Comparison of ENCODE assay signal across 18 cellular contexts in the genomic region with DNA sequence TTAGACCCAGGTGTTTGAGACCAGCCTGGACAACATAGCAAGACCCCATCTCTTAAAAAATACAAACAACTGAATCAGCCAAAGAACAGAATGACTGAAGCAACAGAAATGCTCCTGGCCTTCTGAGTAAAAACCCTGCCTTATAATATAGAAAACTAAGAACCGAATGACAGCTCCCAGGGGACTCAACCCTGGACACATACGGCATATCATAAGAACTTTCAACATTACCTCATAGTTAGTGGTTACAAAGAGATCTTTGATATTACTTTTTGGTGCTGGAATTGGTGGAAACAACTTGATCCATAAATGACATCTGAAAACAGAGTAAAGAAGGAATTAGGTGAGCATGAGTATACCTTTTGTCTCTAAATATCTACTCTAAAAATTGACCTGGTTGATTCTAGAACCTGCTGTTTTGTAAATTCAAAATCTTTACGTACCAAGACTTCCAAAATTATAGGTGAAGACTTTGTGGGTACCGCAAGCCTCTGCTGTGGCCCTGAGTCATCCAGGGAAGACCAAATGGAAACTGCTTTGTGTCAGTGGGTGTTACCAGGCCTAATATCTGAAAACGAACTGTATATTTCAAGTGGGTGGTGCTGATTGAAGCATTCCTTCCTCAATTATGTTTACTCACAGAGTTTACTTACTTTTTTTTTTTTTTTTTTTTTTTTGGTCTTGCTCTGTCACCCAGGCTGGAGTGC. TPM values are rescaled to one million over a fixed set of nuclear protein-coding genes. Genes with fewer than 3 reads are reported as not detected.
A peak's percentile ranks its signal among the peaks of the same experiment; 100 is the strongest.
DNase-seq lines count a peak whose midpoint lies in the region; ATAC-seq and TF ChIP-seq lines count a peak whose summit lies in the region.
"Had no signal": no experiment of that assay in that cellular context is flagged by ENCODE, and none has a peak within 500 bp of the region (broad histone marks: within the 10 kb centered on the region; RNA-seq: fewer than 3 reads in every experiment).

No MANE protein-coding gene starts in this region.

- TF ChIP-seq CTCF in mucosa of descending colon (IDR thresholded peaks at IDR 0.05) (no peak), transverse colon (IDR thresholded peaks at IDR 0.05) (no peak)

- DNase-seq in anterior cingulate cortex (lab: John Stamatoyannopoulos, UW) (no peak), mucosa of descending colon (no peak), posterior cingulate gyrus (no peak), transverse colon (no peak)
- DNase-seq: activated naive CD4-positive, alpha-beta T cell treated with anti-CD3 and anti-CD28 coated beads, Interleukin-2, amount 10 ng/mL, durations not matched to agents 7 days and 5 days; dorsolateral prefrontal cortex; GDM1; HCEC 1CT; hippocampal formation; NCI-H1436 treated with DMSO at 0.1 percent for 48 hours; NCI-H446; OCI-M1 had no signal

- H3K4me1 ChIP-seq in mucosa of descending colon (ENCODE audit: low read depth): no peaks in the 10 kb centered on the region
- no peaks in the 10 kb centered on the region for H3K4me1 ChIP-seq in transverse colon

- H3K27ac ChIP-seq in transverse colon: no peak overlapping the region
- H3K27ac ChIP-seq: dorsolateral prefrontal cortex, KMS-11 had no signal

- intact Hi-C loops in mucosa of descending colon (cut with DNase I, micrococcal nuclease) (no loop called here), posterior cingulate gyrus (cut with DNase I) (no loop called here), transverse colon (cut with DNase I; ENCODE audit: low total_unique reads) (no loop called here)

- in situ Hi-C loops in transverse colon (cut with MboI; ENCODE audit: low pct_ligation_motif_present in 1 of 4, low pct_unique_long_range_greater_than_20kb in 1 of 4, low sequenced_read_pairs in 3 of 4): no loop called here

- ATAC-seq in GM18508 (IDR thresholded peaks at IDR 0.05; ENCODE audit: insufficient read depth, unreplicated experiment) (peak; percentile 67), GM21360 (IDR thresholded peaks at IDR 0.05; ENCODE audit: unreplicated experiment) (peak; percentile 90), HG02798 (IDR thresholded peaks at IDR 0.05; ENCODE audit: poor library complexity, unreplicated experiment) (peak; percentile 59), HG03558 (IDR thresholded peaks at IDR 0.05; ENCODE audit: extremely low read depth, unreplicated experiment) (peak; percentile 63), mucosa of descending colon (no peak)

- H3K36me3 ChIP-seq in mucosa of descending colon (ENCODE audit: low read depth): no peaks in the 10 kb centered on the region
- no peaks in the 10 kb centered on the region for H3K36me3 ChIP-seq in transverse colon

- H3K9me3 ChIP-seq in mucosa of descending colon: no peaks in the 10 kb centered on the region
- no peaks in the 10 kb centered on the region for H3K9me3 ChIP-seq in transverse colon

- H3K4me3 ChIP-seq in mucosa of descending colon (no peak overlapping the region), transverse colon (no peak overlapping the region)
- H3K4me3 ChIP-seq: dorsolateral prefrontal cortex had no signal

- no peak for TF ChIP-seq POLR2A in transverse colon (IDR thresholded peaks at IDR 0.05)

- 70 to 93% methylated on average over 4 to 5 of the region's 5 CpGs for WGBS in transverse colon (ENCODE audit: low coverage in 1 of 2), 2 donors

- H3K27me3 ChIP-seq in transverse colon: no peaks in the 10 kb centered on the region
- H3K27me3 ChIP-seq: dorsolateral prefrontal cortex had no signal

- no peak for TF ChIP-seq EP300 in transverse colon (IDR thresholded peaks at IDR 0.05; ENCODE audit: low read depth)

RNA-seq across cellular contexts. Expression of gene IL5RA, which starts 35.5 kb away (rescaled TPM):
- total RNA-seq in mucosa of descending colon: under 1 TPM; 0.14 to 0.57 (median 0.24) TPM
- total RNA-seq in transverse colon: under 1 TPM in 2 of 4 donors, not detected in 2; 0.27 to 0.95 TPM
- total RNA-seq: progenitor cell of endocrine pancreas had no signal

RNA-seq across cellular contexts. Expression of gene TRNT1, which starts 52.0 kb away (rescaled TPM):
- total RNA-seq in mucosa of descending colon: 10 to 100 TPM; 21.5 to 25.1 (median 24.3) TPM
- total RNA-seq in transverse colon: 10 to 100 TPM; 16.1 to 75.6 (median 23.9) TPM
